29 cellular contexts compared by ENCODE assay signal in genomic region chr9:116349684-116350083, GRCh38.
"Had no signal": no experiment of that assay in that cellular context is flagged by ENCODE, and none has a peak within 500 bp of the region (broad histone marks: within the 10 kb centered on the region; RNA-seq: fewer than 3 reads in every experiment).

No MANE protein-coding gene starts in this region.

- H3K9me3 ChIP-seq: ascending aorta had no signal

- H3K36me3 ChIP-seq: cardiac muscle cell had no signal

- H3K27ac ChIP-seq: ascending aorta, cardiac muscle cell, VCaP had no signal

- H3K27me3 ChIP-seq: ascending aorta, cardiac muscle cell had no signal

- H3K4me3 ChIP-seq: ascending aorta, cardiac muscle cell had no signal

- H3K4me1 ChIP-seq: ascending aorta had no signal

- DNase-seq: activated B cell treated with CpG ODN at 0.5 μM for 24 hours; activated CD4-positive, alpha-beta memory T cell treated with anti-CD3 and anti-CD28 coated beads, Interleukin-2, amount 10 ng/mL, durations not matched to agents 7 days and 5 days; activated CD4-positive, alpha-beta T cell treated with anti-CD3 and anti-CD28 coated beads for 4 hours; activated CD4-positive, alpha-beta T cell treated with anti-CD3 and anti-CD28 coated beads, Interleukin-2, amount 10 ng/mL, durations not matched to agents 24 days and 14 days; activated CD4-positive, alpha-beta T cell treated with anti-CD3 and anti-CD28 coated beads, Interleukin-2, amount 50 U/mL, for 48 hours; activated CD4-positive, CD25-positive, alpha-beta regulatory T cell treated with anti-CD3 and anti-CD28 coated beads, Interleukin-2, amount 50 U/mL, for 72 hours; activated CD8-positive, alpha-beta memory T cell treated with anti-CD3 and anti-CD28 coated beads for 24 hours; activated CD8-positive, alpha-beta memory T cell treated with anti-CD3 and anti-CD28 coated beads, Interleukin-2, amount 10 ng/mL, durations not matched to agents 7 days and 5 days; activated CD8-positive, alpha-beta memory T cell treated with anti-CD3 and anti-CD28 coated beads, Interleukin-2, amount 50 U/mL, for 48 hours; activated CD8-positive, alpha-beta T cell treated with anti-CD3 and anti-CD28 coated beads, Interleukin-2, amount 10 ng/mL, durations not matched to agents 7 days and 5 days; activated effector memory CD4-positive, alpha-beta T cell treated with Interleukin-2 at 50 U/mL for 16 hours; activated gamma-delta T cell; activated naive CD4-positive, alpha-beta T cell treated with anti-CD3 and anti-CD28 coated beads, Interleukin-2, amount 10 ng/mL, durations not matched to agents 7 days and 5 days; activated naive CD4-positive, alpha-beta T cell treated with Interleukin-2 at 50 U/mL for 16 hours; activated naive CD8-positive, alpha-beta T cell treated with anti-CD3 and anti-CD28 coated beads, Interleukin-2, amount 10 ng/mL, durations not matched to agents 7 days and 5 days; activated naive CD8-positive, alpha-beta T cell treated with anti-CD3 and anti-CD28 coated beads, Interleukin-2, amount 50 U/mL, for 24 hours; activated T-cell treated with anti-CD3 and anti-CD28 coated beads, Interleukin-2, amount 50 U/mL, for 24 hours; activated T-cell treated with anti-CD3 and anti-CD28 coated beads, Interleukin-2, amount 50 U/mL, for 48 hours; amygdala; anterior cingulate cortex; caudate nucleus; cerebellar nuclear complex; T-helper 1 cell; T-helper 2 cell; T-helper 9 cell had no signal

- FAIRE-seq: TTC549 had no signal
